Comparison of ENCODE assay signal across 30 cellular contexts in the genomic region with DNA sequence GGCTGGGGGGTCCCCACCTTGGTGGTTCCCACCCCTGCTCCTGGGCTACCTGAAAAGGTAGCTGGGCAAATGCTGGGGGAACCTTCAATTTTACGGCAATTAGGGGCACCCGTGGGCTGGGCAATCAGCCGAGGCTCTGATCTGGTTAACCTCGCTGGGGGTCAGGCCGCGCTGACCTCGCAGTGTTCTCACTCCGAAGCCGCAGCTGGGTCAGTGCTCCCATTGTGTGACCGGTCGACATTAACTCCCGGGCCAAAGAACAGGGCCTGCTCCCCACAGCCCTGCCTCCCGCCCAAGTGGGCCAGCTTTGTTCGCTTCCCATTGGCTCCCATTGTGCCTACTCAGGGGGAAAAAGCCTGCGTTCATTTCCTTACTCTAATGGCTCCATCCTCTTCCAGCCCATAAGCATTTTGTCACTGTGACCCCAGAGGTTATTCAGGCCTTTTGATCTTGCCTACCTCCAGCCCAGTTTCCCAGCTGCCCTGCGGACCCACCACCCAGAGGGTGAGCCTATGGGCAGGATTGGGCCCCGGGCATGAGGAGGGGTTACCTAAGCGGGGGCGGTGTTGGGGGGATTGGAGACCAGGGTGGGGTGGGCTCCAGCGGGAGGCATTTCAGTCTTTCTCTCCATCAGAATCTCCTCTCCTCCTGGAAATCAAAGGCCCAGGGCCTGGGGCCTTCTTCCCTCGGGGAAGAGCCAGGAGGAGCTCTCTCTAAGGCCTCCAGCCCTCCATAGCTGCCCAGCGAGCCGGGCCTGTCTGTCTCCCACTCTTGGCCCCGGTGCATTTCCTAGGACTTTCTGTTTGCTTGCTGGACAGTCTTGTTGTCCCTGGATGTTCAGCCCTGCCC.
DNase-seq lines count a peak whose midpoint lies in the region; ATAC-seq and TF ChIP-seq lines count a peak whose summit lies in the region.
"Had no signal": no experiment of that assay in that cellular context is flagged by ENCODE, and none has a peak within 500 bp of the region (broad histone marks: within the 10 kb centered on the region; RNA-seq: fewer than 3 reads in every experiment).

No MANE protein-coding gene starts in this region.

- H3K4ac ChIP-seq in neuronal stem cell (ENCODE audit: low read length): no peak overlapping the region

- no peak for ATAC-seq in left ventricle myocardium superior
- ATAC-seq in GM18858 (IDR thresholded peaks at IDR 0.05; ENCODE audit: unreplicated experiment): no peak
- no peak for ATAC-seq in HG02759 (IDR thresholded peaks at IDR 0.05; ENCODE audit: unreplicated experiment)
- ATAC-seq: activated T-cell treated with anti-CD3 and anti-CD28 coated beads, Interleukin-2, amount 50 U/mL, for 4 hours; PC-3; upper lobe of right lung had no signal

- H3K23ac ChIP-seq in neuronal stem cell (ENCODE audit: low read depth, low read length, poor library complexity): no peak overlapping the region

- H3K27me3 Mint-ChIP-seq in type B pancreatic cell: no peaks in the 10 kb centered on the region
- H3K27me3 Mint-ChIP-seq: activated naive CD8-positive, alpha-beta T cell treated with anti-CD3 and anti-CD28 coated beads, Interleukin-2, amount 10 ng/mL, durations not matched to agents 7 days and 5 days; central memory CD8-positive, alpha-beta T cell had no signal

- H3K4me2 ChIP-seq in neuronal stem cell (ENCODE audit: insufficient read depth, low read length, poor library complexity, severe bottlenecking): peak overlapping the region; percentile 12
- H3K4me2 ChIP-seq: SK-N-SH had no signal

- H4K8ac ChIP-seq in neuronal stem cell (ENCODE audit: low read depth, low read length): no peak overlapping the region

- peaks cover 27 to 34% of the 10 kb centered on the region in 2 donors for H3K4me1 ChIP-seq in neuronal stem cell (ENCODE audit: control insufficient read depth in 2 of 2, insufficient read depth in 1 of 2, low read depth in 1 of 2, low read length in 2 of 2)
- H3K4me1 ChIP-seq: upper lobe of right lung had no signal

- H2BK120ac ChIP-seq in neuronal stem cell (ENCODE audit: low read depth, low read length): no peak overlapping the region

- peak overlapping the region; percentile 77 for H2BK12ac ChIP-seq in neuronal stem cell (ENCODE audit: low read length)

- H3K9ac ChIP-seq in neuronal stem cell (ENCODE audit: low read depth, low read length, poor library complexity): no peak overlapping the region
- H3K9ac ChIP-seq: SK-N-SH had no signal

- H3K36me3 Mint-ChIP-seq in type B pancreatic cell: no peaks in the 10 kb centered on the region
- H3K36me3 Mint-ChIP-seq: activated naive CD8-positive, alpha-beta T cell treated with anti-CD3 and anti-CD28 coated beads, Interleukin-2, amount 10 ng/mL, durations not matched to agents 7 days and 5 days had no signal

- peak overlapping the region; percentile 44 for H2BK5ac ChIP-seq in neuronal stem cell (ENCODE audit: low read length)

- DNase-seq in left ventricle myocardium superior: peak; percentile 30
- DNase-seq in cardiac septum (ENCODE audit: low spot score): no peak
- DNase-seq in globus pallidus (ENCODE audit: low spot score): peak; percentile 82
- DNase-seq in neuronal stem cell (ENCODE audit: low spot score): peak; percentile 91
- no peak for DNase-seq in type B pancreatic cell (ENCODE audit: extremely low spot score, unreplicated experiment)
- DNase-seq: activated CD4-positive, CD25-positive, alpha-beta regulatory T cell; activated gamma-delta T cell treated with Interleukin-2 at 50 U/mL for 16 hours; activated naive CD8-positive, alpha-beta T cell treated with anti-CD3 and anti-CD28 coated beads, Interleukin-2, amount 10 ng/mL, durations not matched to agents 7 days and 5 days; activated T-cell treated with anti-CD3 and anti-CD28 coated beads, Interleukin-2, amount 50 U/mL, for 4 hours; Calu3; dermis blood vessel endothelial cell; GDM1; GOT3; KG1; MG63; NCI-H1105 treated with DMSO at 0.1 percent for 48 hours; NCI-H1930; NCI-H524; PC-3; right lobe of liver; SK-N-SH; stimulated activated CD4-positive, alpha-beta T cell treated with anti-CD3 and anti-CD28 coated beads, Interleukin-12 subunit alpha, Interleukin-12 subunit beta, amount 100 ng/mL, for 4 hours; stimulated activated CD4-positive, alpha-beta T cell treated with anti-CD3 and anti-CD28 coated beads, Interleukin-2, amount 100 ng/mL, for 48 hours; upper lobe of right lung had no signal

- H4K91ac ChIP-seq in neuronal stem cell (ENCODE audit: low read depth, low read length, poor library complexity): no peak overlapping the region

- H3K36me3 ChIP-seq in neuronal stem cell (replicated peaks in 1 of 2; ENCODE audit: control insufficient read depth in 2 of 2, insufficient read depth in 2 of 2, low read length in 2 of 2): no peaks in the 10 kb centered on the region
- H3K36me3 ChIP-seq: MG63, right lobe of liver, upper lobe of right lung had no signal

- no peaks in the 10 kb centered on the region for H3K79me1 ChIP-seq in neuronal stem cell (ENCODE audit: low read depth, low read length)

- H3K4me1 Mint-ChIP-seq in type B pancreatic cell (ENCODE audit: unreplicated experiment): peaks cover 31% of the 10 kb centered on the region
- H3K4me1 Mint-ChIP-seq: activated naive CD8-positive, alpha-beta T cell treated with anti-CD3 and anti-CD28 coated beads, Interleukin-2, amount 10 ng/mL, durations not matched to agents 7 days and 5 days; central memory CD8-positive, alpha-beta T cell; nephron had no signal

- H3K27me3 ChIP-seq in neuronal stem cell (ENCODE audit: control insufficient read depth in 3 of 3, insufficient read depth in 3 of 3, low read depth in 1 of 3, low read length in 3 of 3): peaks cover 0 to 14% (median 0%) of the 10 kb centered on the region in 3 experiments
- H3K27me3 ChIP-seq: MG63, right lobe of liver, upper lobe of right lung had no signal

- H3K4me3 ChIP-seq in neuronal stem cell (ENCODE audit: low read length in 2 of 2): peak overlapping the region in 1 of 2 donors; percentile 16
- H3K4me3 ChIP-seq: MG63, right lobe of liver, upper lobe of right lung had no signal

- H3K4me3 Mint-ChIP-seq in type B pancreatic cell: no peak overlapping the region
- H3K4me3 Mint-ChIP-seq: activated naive CD8-positive, alpha-beta T cell treated with anti-CD3 and anti-CD28 coated beads, Interleukin-2, amount 10 ng/mL, durations not matched to agents 7 days and 5 days; activated T-cell treated with anti-CD3 and anti-CD28 coated beads, Interleukin-2, amount 50 U/mL, for 4 hours; central memory CD8-positive, alpha-beta T cell; nephron had no signal

- peak overlapping the region; percentile 89 for H3K18ac ChIP-seq in neuronal stem cell (ENCODE audit: low read length)

- H2AK5ac ChIP-seq in neuronal stem cell (ENCODE audit: low read depth, low read length): no peak overlapping the region

- H3K27ac Mint-ChIP-seq in type B pancreatic cell: no peak overlapping the region
- H3K27ac Mint-ChIP-seq: activated naive CD8-positive, alpha-beta T cell treated with anti-CD3 and anti-CD28 coated beads, Interleukin-2, amount 10 ng/mL, durations not matched to agents 7 days and 5 days; nephron had no signal

- no peaks in the 10 kb centered on the region for H3K9me3 ChIP-seq in neuronal stem cell (replicated peaks in 1 of 2; ENCODE audit: control insufficient read depth in 2 of 2, insufficient read depth in 1 of 2, low read depth in 1 of 2, low read length in 2 of 2)
- H3K9me3 ChIP-seq: MG63, right lobe of liver, SK-N-SH, upper lobe of right lung had no signal

- peak overlapping the region; percentile 49 for H3K14ac ChIP-seq in neuronal stem cell (ENCODE audit: low read length)

- intact Hi-C loops in left ventricle myocardium superior (cut with micrococcal nuclease): no loop called here
- intact Hi-C loops in cardiac septum (cut with DNase I): no loop called here

- no peak for TF ChIP-seq CTCF in type B pancreatic cell (conservative IDR thresholded peaks at IDR 0.05)

- no peaks in the 10 kb centered on the region for H3K9me3 Mint-ChIP-seq in type B pancreatic cell
- H3K9me3 Mint-ChIP-seq: activated naive CD8-positive, alpha-beta T cell treated with anti-CD3 and anti-CD28 coated beads, Interleukin-2, amount 10 ng/mL, durations not matched to agents 7 days and 5 days; activated T-cell treated with anti-CD3 and anti-CD28 coated beads, Interleukin-2, amount 50 U/mL, for 4 hours; nephron had no signal

- H2BK15ac ChIP-seq in neuronal stem cell (ENCODE audit: low read length): peak overlapping the region; percentile 23

- H2AFZ ChIP-seq in neuronal stem cell (ENCODE audit: low read length): peak overlapping the region; percentile 9

- no CpG with 5 or more reads among the region's 24 CpGs for WGBS in neuronal stem cell (ENCODE audit: extremely low coverage in 2 of 2, insufficient read length in 2 of 2, insufficient replicate concordance in 1 of 2), 2 donors

- peak overlapping the region; percentile 73 for H3K27ac ChIP-seq in neuronal stem cell (replicated peaks; ENCODE audit: low read length)
- H3K27ac ChIP-seq in temporal lobe (ENCODE audit: low read depth, low read length): peak overlapping the region; percentile 90
- H3K27ac ChIP-seq: 22Rv1, right lobe of liver, upper lobe of right lung had no signal

Comparison
In these comparisons a context has a peak if more than half of its experiments do, and no peak if none do; other contexts are left out.
1. DNase-seq: peak in left ventricle myocardium superior (single experiment), globus pallidus (single experiment) and neuronal stem cell (single experiment); none in cardiac septum (single experiment) and type B pancreatic cell (single experiment).